ENCODE assay signal across 33 cellular contexts in genomic region chr2:68992933-68993332, GRCh38. TPM values are rescaled to one million over a fixed set of nuclear protein-coding genes. Genes with fewer than 3 reads are reported as not detected.
"Had no signal": no experiment of that assay in that cellular context is flagged by ENCODE, and none has a peak within 500 bp of the region (broad histone marks: within the 10 kb centered on the region; RNA-seq: fewer than 3 reads in every experiment).

No MANE protein-coding gene starts in this region.

- H3K4me3 ChIP-seq: dorsolateral prefrontal cortex, gastroesophageal sphincter, heart right ventricle, left lung, ovary, psoas muscle, suprapubic skin, transverse colon, upper lobe of right lung, uterus had no signal

- ATAC-seq: esophagus mucosa; gastroesophageal sphincter; left lung; natural killer cell; psoas muscle; stimulated activated naive CD8-positive, alpha-beta T cell treated with anti-CD3 and anti-CD28 coated beads, Interleukin-15, amount 100 ng/mL, for 72 hours; upper lobe of right lung had no signal

- H3K36me3 ChIP-seq: gastroesophageal sphincter, heart right ventricle, left lung, ovary, suprapubic skin, transverse colon, upper lobe of right lung, uterus had no signal

- H3K9me3 ChIP-seq: gastroesophageal sphincter, heart right ventricle, left lung, ovary, psoas muscle, suprapubic skin, transverse colon, upper lobe of right lung, uterus had no signal

- H3K27ac ChIP-seq: dorsolateral prefrontal cortex, gastroesophageal sphincter, heart right ventricle, left lung, ovary, psoas muscle, suprapubic skin, transverse colon, upper lobe of right lung, uterus had no signal

- H3K27me3 ChIP-seq: dorsolateral prefrontal cortex, gastroesophageal sphincter, left lung, ovary, suprapubic skin, transverse colon, upper lobe of right lung, uterus had no signal

- H3K4me1 ChIP-seq: heart right ventricle, left lung, psoas muscle, transverse colon, upper lobe of right lung, uterus had no signal

- DNase-seq: dorsolateral prefrontal cortex; effector CD4-positive, alpha-beta T cell; foreskin fibroblast; glutamatergic neuron; heart right ventricle; hippocampal formation; left cardiac atrium; left lung; mesendoderm; midbrain; natural killer cell; occipital lobe; ovary; posterior cingulate gyrus; small intestine; stimulated activated CD4-positive, alpha-beta T cell treated with anti-CD3 and anti-CD28 coated beads, Interleukin-15, amount 100 ng/mL, for 24 hours; stimulated activated CD4-positive, alpha-beta T cell treated with anti-CD3 and anti-CD28 coated beads, Interleukin-4, amount 100 ng/mL, for 1 hour; stimulated activated CD8-positive, alpha-beta memory T cell treated with anti-CD3 and anti-CD28 coated beads, Interleukin-4, amount 100 ng/mL, for 48 hours; stimulated activated naive CD4-positive, alpha-beta T cell; stimulated activated naive CD8-positive, alpha-beta T cell treated with anti-CD3 and anti-CD28 coated beads, Interleukin-15, amount 100 ng/mL, for 72 hours; transverse colon; upper lobe of right lung; uterus had no signal

RNA-seq across cellular contexts. Expression of gene GKN1, which starts 18.5 kb away (rescaled TPM):
- total RNA-seq: dorsolateral prefrontal cortex, esophagus mucosa, heart right ventricle, left cardiac atrium, left lung, lower leg skin, lung microvascular endothelial cell, natural killer cell, occipital lobe, ovary, psoas muscle, renal cortical epithelial cell, right cardiac atrium, suprapubic skin, transverse colon, upper lobe of right lung, uterus had no signal
- polyA plus RNA-seq: neural cell, ovary, right cardiac atrium had no signal

RNA-seq across cellular contexts. Expression of gene ANTXR1, which starts 20.0 kb away (rescaled TPM):
- total RNA-seq: natural killer cell had no signal

RNA-seq across cellular contexts. Expression of gene GKN2, which starts 40.2 kb away (rescaled TPM):
- total RNA-seq: dorsolateral prefrontal cortex, esophagus mucosa, gastroesophageal sphincter, heart right ventricle, kidney epithelial cell, left cardiac atrium, lower leg skin, lung microvascular endothelial cell, natural killer cell, occipital lobe, ovary, psoas muscle, renal cortical epithelial cell, right cardiac atrium, suprapubic skin, transverse colon, uterus had no signal
- polyA plus RNA-seq: heart right ventricle, neural cell, psoas muscle, right cardiac atrium had no signal
